In the genomic region with DNA sequence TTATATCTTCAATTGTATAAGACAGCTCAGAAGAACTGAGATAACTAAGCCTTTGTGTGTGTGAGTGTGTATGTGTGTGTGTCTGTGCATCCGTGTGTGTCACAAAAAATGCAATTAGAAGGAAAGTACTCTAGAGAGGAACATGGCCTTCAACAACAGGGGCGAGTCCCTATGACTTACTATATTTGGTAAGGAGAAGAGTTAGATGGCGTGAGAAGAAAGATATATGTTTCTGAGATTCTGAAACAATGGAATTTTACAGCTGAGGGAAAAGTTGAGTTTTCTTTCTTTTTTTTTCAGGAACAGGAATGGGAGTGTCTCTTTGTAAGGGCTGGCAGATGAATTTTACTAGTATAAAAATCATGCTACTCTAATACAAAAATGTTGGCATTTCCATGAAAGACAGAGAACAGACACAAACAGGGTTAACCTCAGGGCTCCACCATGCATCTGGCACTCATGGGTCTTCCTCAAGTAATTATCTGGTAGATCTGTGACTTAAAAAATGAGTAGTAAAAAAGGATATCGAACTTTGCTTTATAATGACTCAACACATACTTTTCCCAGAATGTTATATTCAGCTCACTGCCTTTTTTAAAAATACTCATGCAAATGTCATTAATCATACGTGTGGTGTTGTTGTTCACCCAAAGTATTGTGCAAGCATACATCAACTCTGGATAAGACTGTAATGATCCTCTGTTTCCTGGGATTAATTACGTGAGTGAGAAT, we compare ENCODE assay signal across 10 cellular contexts. TPM values are rescaled to one million over a fixed set of nuclear protein-coding genes. Genes with fewer than 3 reads are reported as not detected.
DNase-seq lines count a peak whose midpoint lies in the region; TF ChIP-seq lines count a peak whose summit lies in the region.
"Had no signal": no experiment of that assay in that cellular context is flagged by ENCODE, and none has a peak within 500 bp of the region (broad histone marks: within the 10 kb centered on the region; RNA-seq: fewer than 3 reads in every experiment).

No MANE protein-coding gene starts in this region.

- no peak overlapping the region for H3K4me3 ChIP-seq in coronary artery
- no peak overlapping the region for H3K4me3 ChIP-seq in vagina
- H3K4me3 ChIP-seq: pancreas had no signal

- no peak for TF ChIP-seq POLR2A in vagina (IDR thresholded peaks at IDR 0.05)

- CTCF ChIA-PET in GM10248 (lab: Yijun Ruan, JAX), result interaction anchor here (1.2 to 2.4 kb wide), 3 partner anchors 12 to 17 kb away, joined by 3 to 8 read pairs (median 3); no protein-coding TSS in a partner anchor

- H3K9me3 ChIP-seq in vagina, result no peaks in the 10 kb centered on the region
- H3K9me3 ChIP-seq: pancreas had no signal

- POLR2A ChIA-PET in GM10248 (lab: Yijun Ruan, JAX), result no interaction called here

- H3K36me3 ChIP-seq in vagina, result no peaks in the 10 kb centered on the region
- H3K36me3 ChIP-seq: pancreas had no signal

- intact Hi-C loops in vagina (cut with DNase I), result no loop called here

- TF ChIP-seq CTCF in coronary artery (IDR thresholded peaks at IDR 0.05) (no peak), vagina (IDR thresholded peaks at IDR 0.05) (no peak), GM10248 (IDR thresholded peaks at IDR 0.05; ENCODE audit: control extremely low read depth, extremely low read depth, low read depth, missing control alignments) (no peak)

- H3K4me1 ChIP-seq in vagina, result peaks cover 28% of the 10 kb centered on the region

- DNase-seq in NCI-H226, result peak; percentile 79
- DNase-seq in coronary artery (ENCODE audit: low spot score), result no peak
- DNase-seq in vagina (ENCODE audit: extremely low spot score in 2 of 2), result no peak
- DNase-seq in GM10248 (ENCODE audit: extremely low spot score), result no peak
- DNase-seq in NCI-H345 (lab: John Stamatoyannopoulos, UW), result no peak
- DNase-seq in LoVo (ENCODE audit: low spot score), result no peak
- DNase-seq: NCI-H1930, pancreas, SHP77 treated with DMSO at 0.1 percent for 48 hours had no signal

- no peaks in the 10 kb centered on the region for H3K27me3 ChIP-seq in layer of hippocampus (ENCODE audit: control insufficient read depth, insufficient read depth, low read length)
- no peaks in the 10 kb centered on the region for H3K27me3 ChIP-seq in vagina
- H3K27me3 ChIP-seq: pancreas had no signal

- H3K27ac ChIP-seq in coronary artery (peak overlapping the region; percentile 44 to 51), layer of hippocampus (ENCODE audit: low read depth, low read length) (peak overlapping the region; percentile 76), vagina (peak overlapping the region; percentile 51)

RNA-seq across cellular contexts. Expression of a gene that starts 12.9 kb away (rescaled TPM):
- total RNA-seq in vagina, result 86.4 TPM
